Comparison of ENCODE assay signal across 31 cellular contexts in genomic region chr16:82454152-82454551, GRCh38.
"Had no signal": no experiment of that assay in that cellular context is flagged by ENCODE, and none has a peak within 500 bp of the region (broad histone marks: within the 10 kb centered on the region; RNA-seq: fewer than 3 reads in every experiment).

No MANE protein-coding gene starts in this region.

- H3K4me3 ChIP-seq: dorsolateral prefrontal cortex, gastroesophageal sphincter, heart left ventricle, hepatocyte, left lung, mucosa of descending colon, ovary, psoas muscle, sigmoid colon, thoracic aorta, tibial nerve, upper lobe of right lung, uterus had no signal

- H3K4me1 Mint-ChIP-seq: mesothelial cell of epicardium, naive B cell, nephron progenitor cell had no signal

- H3K9me3 ChIP-seq: gastroesophageal sphincter, heart left ventricle, left lung, mucosa of descending colon, ovary, psoas muscle, sigmoid colon, thoracic aorta, tibial nerve, upper lobe of right lung, uterus had no signal

- H3K27ac Mint-ChIP-seq: endodermal cell; mesothelial cell of epicardium; naive B cell; nephron progenitor cell; stimulated activated naive B cell treated with anti-CD40 and anti-IgM and Interleukin-4, amounts not matched to agents 10 μg/mL and 1 μg/mL and 100 μg/mL, for 72 hours; stimulated activated naive CD8-positive, alpha-beta T cell treated with anti-CD3 and anti-CD28 coated beads, Interleukin-15, Interleukin-2, amounts not matched to agents 100 ng/mL and 50 ng/mL, for 24 hours had no signal

- ATAC-seq: foreskin keratinocyte; gastroesophageal sphincter; heart left ventricle; left cardiac atrium; left lung; mucosa of descending colon; psoas muscle; right cardiac atrium; stimulated activated naive B cell treated with anti-CD40 and anti-IgM and Interleukin-4, amounts not matched to agents 10 μg/mL and 1 μg/mL and 100 μg/mL, for 72 hours; upper lobe of right lung had no signal

- H3K79me2 ChIP-seq: hepatocyte had no signal

- H3K36me3 Mint-ChIP-seq: mesothelial cell of epicardium; naive B cell; stimulated activated naive B cell treated with anti-CD40 and anti-IgM and Interleukin-4, amounts not matched to agents 10 μg/mL and 1 μg/mL and 100 μg/mL, for 72 hours had no signal

- H3K4me3 Mint-ChIP-seq: endodermal cell; mesothelial cell of epicardium; naive B cell; nephron progenitor cell; stimulated activated naive B cell treated with anti-CD40 and anti-IgM and Interleukin-4, amounts not matched to agents 10 μg/mL and 1 μg/mL and 100 μg/mL, for 72 hours; stimulated activated naive CD8-positive, alpha-beta T cell treated with anti-CD3 and anti-CD28 coated beads, Interleukin-15, Interleukin-2, amounts not matched to agents 100 ng/mL and 50 ng/mL, for 24 hours had no signal

- H3K36me3 ChIP-seq: gastroesophageal sphincter, heart left ventricle, left lung, ovary, sigmoid colon, thoracic aorta, tibial nerve, upper lobe of right lung, uterus had no signal

- H3K9me3 Mint-ChIP-seq: endodermal cell, mesothelial cell of epicardium, nephron progenitor cell had no signal

- H2AFZ ChIP-seq: hepatocyte had no signal

- H3K27ac ChIP-seq: dorsolateral prefrontal cortex, epithelial cell of prostate, foreskin keratinocyte, gastroesophageal sphincter, heart left ventricle, hepatocyte, left lung, ovary, psoas muscle, sigmoid colon, thoracic aorta, tibial nerve, upper lobe of right lung, uterus had no signal

- FAIRE-seq: colon, islet of Langerhans had no signal

- H3K4me2 ChIP-seq: hepatocyte had no signal

- H3K4me1 ChIP-seq: foreskin keratinocyte, heart left ventricle, left lung, psoas muscle, sigmoid colon, upper lobe of right lung, uterus had no signal

- DNase-seq: dorsolateral prefrontal cortex; effector CD4-positive, alpha-beta T cell; endodermal cell; foreskin keratinocyte; heart left ventricle; left cardiac atrium; left lung; mesenchymal stem cell; mucosa of descending colon; naive B cell; nephron progenitor cell; nucleus accumbens; ovary; posterior cingulate gyrus; psoas muscle; right cardiac atrium; sigmoid colon; stimulated activated CD4-positive, alpha-beta T cell treated with anti-CD3 and anti-CD28 coated beads, Interleukin-2, amount 100 ng/mL, for 24 hours; stimulated activated CD4-positive, alpha-beta T cell treated with anti-CD3 and anti-CD28 coated beads, Interleukin-4, amount 100 ng/mL, for 4 hours; stimulated activated naive B cell treated with anti-CD40 and anti-IgM and Interleukin-4, amounts not matched to agents 10 μg/mL and 1 μg/mL and 100 μg/mL, for 72 hours; upper lobe of right lung; uterus had no signal

- H3K27me3 ChIP-seq: gastroesophageal sphincter, left lung, ovary, sigmoid colon, tibial nerve, upper lobe of right lung, uterus had no signal
